ENCODE assay signal across 8 cellular contexts in genomic region chr11:133947298-133947905, GRCh38. TPM values are rescaled to one million over a fixed set of nuclear protein-coding genes. Genes with fewer than 3 reads are reported as not detected.
A peak's percentile ranks its signal among the peaks of the same experiment; 100 is the strongest.
DNase-seq lines count a peak whose midpoint lies in the region; TF ChIP-seq lines count a peak whose summit lies in the region.

No MANE protein-coding gene starts in this region.

- no peak overlapping the region for H2BK15ac ChIP-seq in mesendoderm (replicated peaks; ENCODE audit: low read depth)

- H3K18ac ChIP-seq in mesendoderm (ENCODE audit: low read length) = no peak overlapping the region

- peaks cover 8% of the 10 kb centered on the region for H3K79me2 ChIP-seq in mesendoderm (ENCODE audit: control insufficient read depth, insufficient read depth, low read length)

- H2BK120ac ChIP-seq in mesendoderm (ENCODE audit: low read depth, low read length) = no peak overlapping the region

- no peak for TF ChIP-seq POLR2A in NB4 (IDR thresholded peaks at IDR 0.05; ENCODE audit: extremely low read depth, insufficient read length)
- no peak for TF ChIP-seq POLR2A in vagina (IDR thresholded peaks at IDR 0.05)

- H3K27ac ChIP-seq in mesendoderm (ENCODE audit: low read depth, low read length) = no peak overlapping the region
- peak overlapping the region; percentile 58 for H3K27ac ChIP-seq in vagina

- TF ChIP-seq CTCF in AG10803 (conservative IDR thresholded peaks at IDR 0.05; ENCODE audit: low read length) (peak; percentile 42), NB4 (IDR thresholded peaks at IDR 0.05; ENCODE audit: low read depth, low read length) (peak; percentile 64), vagina (IDR thresholded peaks at IDR 0.05) (no peak)

- intact Hi-C loops in vagina (cut with DNase I) = loop anchor here (5.0 kb wide), 1 partner anchor 95 kb away; no protein-coding TSS in a partner anchor

- no peaks in the 10 kb centered on the region for H3K9me3 ChIP-seq in vagina

- no peak overlapping the region for H2AK5ac ChIP-seq in mesendoderm (ENCODE audit: low read length)

- H3K4me1 ChIP-seq in mesendoderm (ENCODE audit: control insufficient read depth, low read depth, low read length) (peaks cover 28% of the 10 kb centered on the region), vagina (peaks cover 61% of the 10 kb centered on the region)

- H3K27me3 ChIP-seq in mesendoderm (ENCODE audit: insufficient read depth, low read length, poor library complexity) (no peaks in the 10 kb centered on the region), vagina (no peaks in the 10 kb centered on the region)

- H3K4ac ChIP-seq in mesendoderm (ENCODE audit: low read depth, low read length) = no peak overlapping the region

- no peak overlapping the region for H3K9ac ChIP-seq in mesendoderm (ENCODE audit: low read length)

- H3K4me3 ChIP-seq in AG10803 (ENCODE audit: low read length) (no peak overlapping the region), NB4 (ENCODE audit: low read depth, low read length) (no peak overlapping the region), mesendoderm (ENCODE audit: low read length) (no peak overlapping the region), vagina (peak overlapping the region in 1 of 2 donors; percentile 18)

- peaks cover 5% of the 10 kb centered on the region for H3K79me1 ChIP-seq in mesendoderm (ENCODE audit: low read length)

- no peak overlapping the region for H4K5ac ChIP-seq in mesendoderm (ENCODE audit: low read length)

- WGBS in mesendoderm (ENCODE audit: extremely low coverage, insufficient coverage, low lambda C conversion rate) = no CpG with 5 or more reads among the region's 13 CpGs

- H3K36me3 ChIP-seq in mesendoderm (ENCODE audit: control insufficient read depth, insufficient read depth, low read length) (no peaks in the 10 kb centered on the region), vagina (no peaks in the 10 kb centered on the region)

- DNase-seq in AG10803 (ENCODE audit: low read depth) (peak; percentile 32), GM19240 (ENCODE audit: insufficient read length, low spot score) (peak; percentile 41), NB4 (ENCODE audit: low read depth) (peak; percentile 67), dermis blood vessel endothelial cell (peak; percentile 51), mesendoderm (peak; percentile 90), vagina (ENCODE audit: extremely low spot score in 2 of 2) (no peak), NCI-H128 (lab: John Stamatoyannopoulos, UW; ENCODE audit: unreplicated experiment) (no peak)
- peak; percentile 47 for DNase-seq in activated CD4-positive, alpha-beta T cell treated with anti-CD3 and anti-CD28 coated beads for 1 hour

- H3K23ac ChIP-seq in mesendoderm (ENCODE audit: low read length) = no peak overlapping the region

- no peak overlapping the region for H4K8ac ChIP-seq in mesendoderm (ENCODE audit: low read depth, low read length)

- peak overlapping the region; percentile 15 for H3K56ac ChIP-seq in mesendoderm (ENCODE audit: low read length)

- H2BK5ac ChIP-seq in mesendoderm (ENCODE audit: low read length) = no peak overlapping the region

- H3K4me2 ChIP-seq in mesendoderm (ENCODE audit: low read length) = no peak overlapping the region

RNA-seq across cellular contexts. Expression of gene IGSF9B, which starts 9.4 kb away (rescaled TPM):
- total RNA-seq in dermis blood vessel endothelial cell (0.05 and 0.17 TPM in 2 replicates), vagina (10.1 TPM)
- polyA plus RNA-seq in mesendoderm (2013, experiment 1 of 2) = 8.4 TPM
- polyA plus RNA-seq in mesendoderm (2013, experiment 2 of 2) = 7.0 TPM

Comparison
In these comparisons a context has a peak if more than half of its experiments do, and no peak if none do; other contexts are left out.
1. DNase-seq: peak in AG10803 (single experiment), GM19240 (single experiment), NB4 (single experiment), activated CD4-positive, alpha-beta T cell treated with anti-CD3 and anti-CD28 coated beads for 1 hour (single experiment), dermis blood vessel endothelial cell (single experiment) and mesendoderm (single experiment); none in vagina (0 of 2) and NCI-H128 (single experiment).
2. CTCF ChIP-seq: peak in AG10803 (single experiment) and NB4 (single experiment); none in vagina (0 of 3).